ENCODE assay signal across 1 cellular context in genomic region chr13:49247722-49248432, GRCh38.
TF ChIP-seq lines count a peak whose summit lies in the region.

CDADC1 (plus strand) TSS chr13:49247925; CDS start chr13:49248038, 113 bp downstream.

TF ChIP-seq in K562, 482 proteins besides CTCF, POLR2A, EP300 and RAD21 (continued from another document and continues in another):
- no peak for TF ChIP-seq L3MBTL2 (IDR thresholded peaks at IDR 0.05)
- TF ChIP-seq PURB (CRISPR knock-in tag; IDR thresholded peaks at IDR 0.05; ENCODE audit: low read depth), result no peak
- TF ChIP-seq, protein P1, sequence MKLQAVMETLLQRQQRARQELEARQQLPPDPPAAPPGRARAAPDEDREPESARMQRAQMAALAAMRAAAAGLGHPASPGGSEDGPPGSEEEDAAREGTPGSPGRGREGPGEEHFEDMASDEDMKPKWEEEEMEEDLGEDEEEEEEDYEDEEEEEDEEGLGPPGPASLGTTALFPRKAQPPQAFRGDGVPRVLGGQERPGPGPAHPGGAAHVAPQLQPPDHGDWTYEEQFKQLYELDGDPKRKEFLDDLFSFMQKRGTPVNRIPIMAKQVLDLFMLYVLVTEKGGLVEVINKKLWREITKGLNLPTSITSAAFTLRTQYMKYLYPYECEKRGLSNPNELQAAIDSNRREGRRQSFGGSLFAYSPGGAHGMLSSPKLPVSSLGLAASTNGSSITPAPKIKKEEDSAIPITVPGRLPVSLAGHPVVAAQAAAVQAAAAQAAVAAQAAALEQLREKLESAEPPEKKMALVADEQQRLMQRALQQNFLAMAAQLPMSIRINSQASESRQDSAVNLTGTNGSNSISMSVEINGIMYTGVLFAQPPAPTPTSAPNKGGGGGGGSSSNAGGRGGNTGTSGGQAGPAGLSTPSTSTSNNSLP (IDR thresholded peaks at IDR 0.05; ENCODE audit: borderline replicate concordance, low read depth, low read length), result no peak
- TF ChIP-seq, protein P2, sequence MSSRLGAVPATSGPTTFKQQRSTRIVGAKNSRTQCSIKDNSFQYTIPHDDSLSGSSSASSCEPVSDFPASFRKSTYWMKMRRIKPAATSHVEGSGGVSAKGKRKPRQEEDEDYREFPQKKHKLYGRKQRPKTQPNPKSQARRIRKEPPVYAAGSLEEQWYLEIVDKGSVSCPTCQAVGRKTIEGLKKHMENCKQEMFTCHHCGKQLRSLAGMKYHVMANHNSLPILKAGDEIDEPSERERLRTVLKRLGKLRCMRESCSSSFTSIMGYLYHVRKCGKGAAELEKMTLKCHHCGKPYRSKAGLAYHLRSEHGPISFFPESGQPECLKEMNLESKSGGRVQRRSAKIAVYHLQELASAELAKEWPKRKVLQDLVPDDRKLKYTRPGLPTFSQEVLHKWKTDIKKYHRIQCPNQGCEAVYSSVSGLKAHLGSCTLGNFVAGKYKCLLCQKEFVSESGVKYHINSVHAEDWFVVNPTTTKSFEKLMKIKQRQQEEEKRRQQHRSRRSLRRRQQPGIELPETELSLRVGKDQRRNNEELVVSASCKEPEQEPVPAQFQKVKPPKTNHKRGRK (tag; IDR thresholded peaks at IDR 0.05), result no peak
- peak; percentile 78 for TF ChIP-seq SUPT5H (IDR thresholded peaks at IDR 0.05)
- TF ChIP-seq YY1 (IDR thresholded peaks at IDR 0.05; ENCODE audit: borderline replicate concordance in 1 of 3, control insufficient read depth in 1 of 3, extremely low read depth in 1 of 3, insufficient read depth in 3 of 3, insufficient read length in 1 of 3, insufficient replicate concordance in 2 of 3, low read depth in 1 of 3, low read length in 2 of 3), result peak in 1 of 3 experiments; percentile 66
- TF ChIP-seq NFIC (IDR thresholded peaks at IDR 0.05), result no peak; the same call in 1 of the 2 replicates
- TF ChIP-seq NR1H2 (CRISPR knock-in tag; IDR thresholded peaks at IDR 0.05), result no peak
- no peak for TF ChIP-seq PRPF4 (IDR thresholded peaks at IDR 0.05; ENCODE audit: insufficient read depth, low read depth, low read length, poor library complexity, severe bottlenecking)
- TF ChIP-seq RBFOX2 (IDR thresholded peaks at IDR 0.05; ENCODE audit: low read depth, low read length), result peak; percentile 86
- no peak for TF ChIP-seq NUFIP1 (IDR thresholded peaks at IDR 0.05; ENCODE audit: partially characterized antibody)
- no peak for TF ChIP-seq BCLAF1 (IDR thresholded peaks at IDR 0.05; ENCODE audit: borderline replicate concordance in 1 of 2, control insufficient read depth in 1 of 2, low read depth in 2 of 2, low read length in 1 of 2)
- no peak for TF ChIP-seq TRIM28 (IDR thresholded peaks at IDR 0.05)
- TF ChIP-seq ZKSCAN3 (CRISPR knock-in tag; IDR thresholded peaks at IDR 0.05), result no peak
- TF ChIP-seq ZFX (CRISPR knock-in tag; IDR thresholded peaks at IDR 0.05), result peak; percentile 79
- TF ChIP-seq SAP30 (IDR thresholded peaks at IDR 0.05; ENCODE audit: borderline replicate concordance, insufficient read depth, low read depth, low read length, poor library complexity, severe bottlenecking), result peak; percentile 82
- no peak for TF ChIP-seq U2AF2 (optimal IDR thresholded peaks at IDR 0.05; ENCODE audit: low read depth, low read length)
- no peak for TF ChIP-seq STAT5A (IDR thresholded peaks at IDR 0.05; ENCODE audit: borderline replicate concordance, low read length)
- no peak for TF ChIP-seq ZNF384 (IDR thresholded peaks at IDR 0.05; ENCODE audit: low read depth, low read length)
- no peak for TF ChIP-seq MGA (IDR thresholded peaks at IDR 0.05)
- no peak for TF ChIP-seq ZNF12 (CRISPR knock-in tag; IDR thresholded peaks at IDR 0.05)
- TF ChIP-seq ATF7 (IDR thresholded peaks at IDR 0.05), result peak; percentile 98
- TF ChIP-seq ZMIZ1 (IDR thresholded peaks at IDR 0.05; ENCODE audit: low read depth in 2 of 2, low read length in 2 of 2), result no peak
- TF ChIP-seq KLF10 (CRISPR knock-in tag; IDR thresholded peaks at IDR 0.05), result no peak
- TF ChIP-seq ZNF140 (CRISPR knock-in tag; IDR thresholded peaks at IDR 0.05), result no peak
- no peak for TF ChIP-seq BRCA1 (IDR thresholded peaks at IDR 0.05)
- no peak for TF ChIP-seq BRCA1 (CRISPR knock-in tag; IDR thresholded peaks at IDR 0.05)
- TF ChIP-seq, protein P3, sequence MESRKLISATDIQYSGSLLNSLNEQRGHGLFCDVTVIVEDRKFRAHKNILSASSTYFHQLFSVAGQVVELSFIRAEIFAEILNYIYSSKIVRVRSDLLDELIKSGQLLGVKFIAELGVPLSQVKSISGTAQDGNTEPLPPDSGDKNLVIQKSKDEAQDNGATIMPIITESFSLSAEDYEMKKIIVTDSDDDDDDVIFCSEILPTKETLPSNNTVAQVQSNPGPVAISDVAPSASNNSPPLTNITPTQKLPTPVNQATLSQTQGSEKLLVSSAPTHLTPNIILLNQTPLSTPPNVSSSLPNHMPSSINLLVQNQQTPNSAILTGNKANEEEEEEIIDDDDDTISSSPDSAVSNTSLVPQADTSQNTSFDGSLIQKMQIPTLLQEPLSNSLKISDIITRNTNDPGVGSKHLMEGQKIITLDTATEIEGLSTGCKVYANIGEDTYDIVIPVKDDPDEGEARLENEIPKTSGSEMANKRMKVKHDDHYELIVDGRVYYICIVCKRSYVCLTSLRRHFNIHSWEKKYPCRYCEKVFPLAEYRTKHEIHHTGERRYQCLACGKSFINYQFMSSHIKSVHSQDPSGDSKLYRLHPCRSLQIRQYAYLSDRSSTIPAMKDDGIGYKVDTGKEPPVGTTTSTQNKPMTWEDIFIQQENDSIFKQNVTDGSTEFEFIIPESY (CRISPR knock-in tag; IDR thresholded peaks at IDR 0.05), result 0 out of 2 replicates have a peak, but pooled peaks have one; percentile 12
- TF ChIP-seq TCF15 (CRISPR knock-in tag; IDR thresholded peaks at IDR 0.05), result no peak
- TF ChIP-seq NRF1 (conservative IDR thresholded peaks at IDR 0.05 in 1 of 2, IDR thresholded peaks at IDR 0.05 in 1 of 2), result peak; percentile 63 to 69
- TF ChIP-seq SMAD4 (CRISPR knock-in tag; conservative IDR thresholded peaks at IDR 0.05), result no peak
- TF ChIP-seq RBM17 (IDR thresholded peaks at IDR 0.05; ENCODE audit: borderline replicate concordance, low read depth, low read length), result no peak
- no peak for TF ChIP-seq GATA2 (CRISPR knock-in tag; IDR thresholded peaks at IDR 0.05)
- TF ChIP-seq RBM34 (IDR thresholded peaks at IDR 0.05; ENCODE audit: borderline replicate concordance, insufficient read depth, low read length), result no peak
- TF ChIP-seq ZFPM2 (CRISPR knock-in tag; IDR thresholded peaks at IDR 0.05), result no peak
- TF ChIP-seq SIN3B (IDR thresholded peaks at IDR 0.05; ENCODE audit: low read depth), result peak; percentile 72; the same call in 1 of the 2 replicates
- no peak for TF ChIP-seq MCM7 (IDR thresholded peaks at IDR 0.05)
